Comparison of ENCODE assay signal across 9 cellular contexts in the genomic region with DNA sequence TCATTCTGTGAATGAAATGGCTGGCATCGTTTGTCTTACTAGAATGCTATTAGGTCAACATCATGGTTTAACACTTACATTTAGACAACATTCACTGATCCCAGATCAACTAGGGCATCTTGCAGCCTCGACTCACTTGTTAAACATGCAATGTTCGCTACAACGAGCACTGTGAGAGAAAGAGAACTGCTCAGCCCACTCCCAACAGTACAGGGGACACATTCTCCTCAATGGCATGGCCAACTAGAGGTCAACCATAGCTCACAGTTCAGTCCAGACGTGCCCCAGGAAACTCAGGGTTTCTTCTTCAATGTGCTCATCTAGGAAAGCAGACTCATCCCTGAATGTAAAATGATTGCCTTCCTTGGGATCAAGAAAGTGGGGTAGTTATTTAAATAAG. TPM values are rescaled to one million over a fixed set of nuclear protein-coding genes. Genes with fewer than 3 reads are reported as not detected.
DNase-seq lines count a peak whose midpoint lies in the region; ATAC-seq and TF ChIP-seq lines count a peak whose summit lies in the region.
"Had no signal": no experiment of that assay in that cellular context is flagged by ENCODE, and none has a peak within 500 bp of the region (broad histone marks: within the 10 kb centered on the region; RNA-seq: fewer than 3 reads in every experiment).

No MANE protein-coding gene starts in this region.

- ATAC-seq in activated naive CD8-positive, alpha-beta T cell treated with anti-CD3 and anti-CD28 coated beads, Interleukin-2, amount 50 U/mL, for 24 hours, result no peak

- H3K36me3 ChIP-seq in DOHH2 (ENCODE audit: control insufficient read depth, low read length) (peaks cover 86% of the 10 kb centered on the region), Karpas-422 (ENCODE audit: insufficient read depth, low read length) (0 out of 2 replicates have a peak, but pooled peaks cover 6% of the 10 kb centered on the region), skeletal muscle satellite cell (ENCODE audit: insufficient read depth, low read length) (no peaks in the 10 kb centered on the region)

- peaks cover 20% of the 10 kb centered on the region for H3F3A ChIP-seq in DOHH2 (ENCODE audit: control insufficient read depth, insufficient read depth)

- H3K4me3 ChIP-seq in DOHH2 (ENCODE audit: low read length) (peak overlapping the region; percentile 53), Karpas-422 (ENCODE audit: low read length) (no peak overlapping the region), skeletal muscle satellite cell (ENCODE audit: low read length) (no peak overlapping the region)

- H3K27me3 ChIP-seq in DOHH2 (ENCODE audit: control insufficient read depth, low read length) (no peaks in the 10 kb centered on the region), Karpas-422 (ENCODE audit: low read length) (no peaks in the 10 kb centered on the region), skeletal muscle satellite cell (ENCODE audit: control insufficient read depth, insufficient read depth, low read length) (no peaks in the 10 kb centered on the region)

- H3K9me2 ChIP-seq in DOHH2 (replicated peaks; ENCODE audit: control insufficient read depth, low read length), result no peaks in the 10 kb centered on the region
- no peaks in the 10 kb centered on the region for H3K9me2 ChIP-seq in Karpas-422 (replicated peaks; ENCODE audit: insufficient read depth, low read length)

- peaks cover 54% of the 10 kb centered on the region for H3K4me1 ChIP-seq in DOHH2 (ENCODE audit: control insufficient read depth, low read length)
- peaks cover 74% of the 10 kb centered on the region for H3K4me1 ChIP-seq in Karpas-422 (ENCODE audit: low read length)
- H3K4me1 ChIP-seq in skeletal muscle satellite cell (ENCODE audit: control insufficient read depth, insufficient read depth, low read length), result peaks cover 36% of the 10 kb centered on the region

- no peaks in the 10 kb centered on the region for H3K27me3 Mint-ChIP-seq in activated naive CD8-positive, alpha-beta T cell treated with anti-CD3 and anti-CD28 coated beads, Interleukin-2, amount 50 U/mL, for 24 hours

- H3K4me1 Mint-ChIP-seq in activated naive CD8-positive, alpha-beta T cell treated with anti-CD3 and anti-CD28 coated beads, Interleukin-2, amount 50 U/mL, for 24 hours, result peaks cover 78% of the 10 kb centered on the region

- TF ChIP-seq CTCF in DOHH2 (IDR thresholded peaks at IDR 0.05; ENCODE audit: low read depth, low read length, poor library complexity, severe bottlenecking), result no peak

- peak overlapping the region; percentile 64 for H3K4me3 Mint-ChIP-seq in activated naive CD8-positive, alpha-beta T cell treated with anti-CD3 and anti-CD28 coated beads, Interleukin-2, amount 50 U/mL, for 24 hours

- H4K20me1 ChIP-seq in DOHH2 (ENCODE audit: control insufficient read depth, insufficient read depth, low read depth, low read length) (no peaks in the 10 kb centered on the region), Karpas-422 (ENCODE audit: insufficient read depth, low read depth, low read length) (no peaks in the 10 kb centered on the region)

- DNase-seq in Karpas-422, result no peak
- DNase-seq in activated naive CD8-positive, alpha-beta T cell treated with anti-CD3 and anti-CD28 coated beads, Interleukin-2, amount 50 U/mL, for 24 hours, result no peak
- DNase-seq in NK-92 treated with Interleukin-12 subunit alpha and Interleukin-12 subunit beta, amount 100 ng/mL, for 24 hours (lab: John Stamatoyannopoulos, UW), result no peak
- no peak for DNase-seq in NCI-H226
- DNase-seq in MV-4-11 (lab: John Stamatoyannopoulos, UW), result no peak
- DNase-seq: GOT3, substantia nigra had no signal

- peaks cover 49% of the 10 kb centered on the region for H3K36me3 Mint-ChIP-seq in activated naive CD8-positive, alpha-beta T cell treated with anti-CD3 and anti-CD28 coated beads, Interleukin-2, amount 50 U/mL, for 24 hours (ENCODE audit: low read depth)

- no peak overlapping the region for H3K9ac ChIP-seq in Karpas-422 (ENCODE audit: low read length)
- H3K9ac ChIP-seq in skeletal muscle satellite cell (ENCODE audit: low read depth, low read length), result no peak overlapping the region

- H3K4me2 ChIP-seq in DOHH2 (ENCODE audit: low read length) (peak overlapping the region; percentile 67), Karpas-422 (ENCODE audit: low read depth, low read length, poor library complexity, severe bottlenecking) (peak overlapping the region; percentile 14), skeletal muscle satellite cell (ENCODE audit: low read length) (peak overlapping the region; percentile 3)

- H3K9me3 ChIP-seq in DOHH2 (ENCODE audit: control insufficient read depth, insufficient read depth, low read length), result no peaks in the 10 kb centered on the region
- H3K9me3 ChIP-seq in Karpas-422 (ENCODE audit: low read length), result no peaks in the 10 kb centered on the region
- H3K9me3 ChIP-seq in skeletal muscle satellite cell (replicated peaks; ENCODE audit: low read length), result no peaks in the 10 kb centered on the region

- H3K27ac Mint-ChIP-seq in activated naive CD8-positive, alpha-beta T cell treated with anti-CD3 and anti-CD28 coated beads, Interleukin-2, amount 50 U/mL, for 24 hours, result peak overlapping the region; percentile 95

- H3K79me2 ChIP-seq in DOHH2 (ENCODE audit: control insufficient read depth, low read length) (peaks cover 99% of the 10 kb centered on the region), Karpas-422 (ENCODE audit: low read length) (peaks cover 73% of the 10 kb centered on the region)

- H3K27ac ChIP-seq in DOHH2 (ENCODE audit: low read depth, low read length) (peak overlapping the region; percentile 25), Karpas-422 (ENCODE audit: low read length) (peak overlapping the region; percentile 99)

- H3K9me3 Mint-ChIP-seq in activated naive CD8-positive, alpha-beta T cell treated with anti-CD3 and anti-CD28 coated beads, Interleukin-2, amount 50 U/mL, for 24 hours, result no peaks in the 10 kb centered on the region

- H2AFZ ChIP-seq in Karpas-422 (ENCODE audit: low read length), result no peak overlapping the region

RNA-seq across cellular contexts. Expression of gene WIPF1, which starts 5.9 kb away (rescaled TPM):
- 46.8 and 62.6 TPM in 2 replicates for total RNA-seq in Karpas-422 (2014; rRNA removed; shearing (Covaris generic); ENCODE audit: low replicate concordance)
- 15.7 and 19.0 TPM in 2 replicates for total RNA-seq in skeletal muscle satellite cell (2012; rRNA removed)

Comparison
In these comparisons a context has a peak if more than half of its experiments do, and no peak if none do; other contexts are left out.
1. H3K4me2 ChIP-seq: peak in every context shown above with its lines; median percentile 67 in DOHH2; 14 in Karpas-422; 3 in skeletal muscle satellite cell.